Comparison of ENCODE assay signal across 3 cellular contexts in genomic region chr5:140457368-140457767, GRCh38. TPM values are rescaled to one million over a fixed set of nuclear protein-coding genes. Genes with fewer than 3 reads are reported as not detected.
DNase-seq lines count a peak whose midpoint lies in the region; ATAC-seq, FAIRE-seq and TF ChIP-seq lines count a peak whose summit lies in the region.
"Not testable (repeated sequence)": the region's sequence is repeated elsewhere in the genome, so short reads cannot be mapped to it uniquely, and the experiment has no call there.

No MANE protein-coding gene starts in this region.

- intact Hi-C loops in K562 (cut with micrococcal nuclease) = not testable (repeated sequence)

- BruUV-seq in K562 (replicated peaks; lab: Mats Ljungman, UMichigan) = not testable (repeated sequence)

- not testable (repeated sequence) for ATAC-seq in activated CD8-positive, alpha-beta T cell treated with anti-CD3 and anti-CD28 coated beads, Interleukin-2, amount 10 ng/mL, durations not matched to agents 7 days and 5 days; K562

- H3K4me3 Mint-ChIP-seq in activated CD8-positive, alpha-beta T cell treated with anti-CD3 and anti-CD28 coated beads, Interleukin-2, amount 10 ng/mL, durations not matched to agents 7 days and 5 days = not testable (repeated sequence)

- not testable (repeated sequence) for DNase-seq in activated CD8-positive, alpha-beta T cell treated with anti-CD3 and anti-CD28 coated beads, Interleukin-2, amount 10 ng/mL, durations not matched to agents 7 days and 5 days; K562 (ENCODE audit: extremely low read depth in 1 of 4, low spot score in 3 of 4)

- not testable (repeated sequence) for H3K9me1 ChIP-seq in K562 (ENCODE audit: control insufficient read depth, insufficient read depth, low read length)

- 97% methylated on average over 4 of the region's 4 CpGs for WGBS in K562 (ENCODE audit: insufficient coverage, low coverage, missing lambda C conversion rate)

- not testable (repeated sequence) for TF ChIP-seq POLR2A in K562 (conservative IDR thresholded peaks at IDR 0.05)

- in situ Hi-C loops in K562 (cut with MboI) = not testable (repeated sequence)

- not testable (repeated sequence) for H3K79me2 ChIP-seq in K562 (ENCODE audit: control insufficient read depth, insufficient read depth, low read length)

- H4K20me1 ChIP-seq in K562 (replicated peaks; ENCODE audit: control insufficient read depth, insufficient read depth, low read length) = not testable (repeated sequence)

- not testable (repeated sequence) for H3K27ac ChIP-seq in HEK293 (ENCODE audit: extremely low read depth, low read depth, low read length); K562 (ENCODE audit: extremely low read depth, low read depth, low read length)

- H3K9me3 Mint-ChIP-seq in activated CD8-positive, alpha-beta T cell treated with anti-CD3 and anti-CD28 coated beads, Interleukin-2, amount 10 ng/mL, durations not matched to agents 7 days and 5 days (ENCODE audit: insufficient read depth) = not testable (repeated sequence)

- POLR2A ChIA-PET in HEK293 (lab: Yijun Ruan, JAX); activated CD8-positive, alpha-beta T cell treated with anti-CD3 and anti-CD28 coated beads, Interleukin-2, amount 10 ng/mL, durations not matched to agents 7 days and 5 days (lab: Charles Lee); K562 (lab: Yijun Ruan, JAX): not testable (repeated sequence)

- H3K36me3 ChIP-seq in HEK293 (ENCODE audit: control insufficient read depth in 2 of 2, insufficient read depth in 1 of 2, low read length in 2 of 2) = peaks cover 15 to 32% of the 10 kb centered on the region in 2 experiments
- H3K36me3 ChIP-seq in K562 (ENCODE audit: control insufficient read depth, insufficient read depth, low read length) = peaks cover 41% of the 10 kb centered on the region

- not testable (repeated sequence) for H2AFZ ChIP-seq in K562 (ENCODE audit: low read depth, low read length)

- not testable (repeated sequence) for H3K4me1 Mint-ChIP-seq in activated CD8-positive, alpha-beta T cell treated with anti-CD3 and anti-CD28 coated beads, Interleukin-2, amount 10 ng/mL, durations not matched to agents 7 days and 5 days (ENCODE audit: low read depth)

- FAIRE-seq in K562 (lab: Jason Lieb, UNC) = not testable (repeated sequence)

- CTCF ChIA-PET in HEK293 (lab: Yijun Ruan, JAX); activated CD8-positive, alpha-beta T cell treated with anti-CD3 and anti-CD28 coated beads, Interleukin-2, amount 10 ng/mL, durations not matched to agents 7 days and 5 days (lab: Charles Lee); K562 (lab: Yijun Ruan, JAX; ENCODE audit: low intra/inter-chr PET ratio): not testable (repeated sequence)

- H3K27ac Mint-ChIP-seq in activated CD8-positive, alpha-beta T cell treated with anti-CD3 and anti-CD28 coated beads, Interleukin-2, amount 10 ng/mL, durations not matched to agents 7 days and 5 days = peak overlapping the region; percentile 52

- H3K27me3 Mint-ChIP-seq in activated CD8-positive, alpha-beta T cell treated with anti-CD3 and anti-CD28 coated beads, Interleukin-2, amount 10 ng/mL, durations not matched to agents 7 days and 5 days (ENCODE audit: low read depth) = not testable (repeated sequence)

- TF ChIP-seq RAD21 in K562 (CRISPR knock-in tag; conservative IDR thresholded peaks at IDR 0.05 in 1 of 2, IDR thresholded peaks at IDR 0.05 in 1 of 2) = not testable (repeated sequence)

- peaks cover 62% of the 10 kb centered on the region for H3K36me3 Mint-ChIP-seq in activated CD8-positive, alpha-beta T cell treated with anti-CD3 and anti-CD28 coated beads, Interleukin-2, amount 10 ng/mL, durations not matched to agents 7 days and 5 days (ENCODE audit: low read depth)

- H3K4me3 ChIP-seq in HEK293 (ENCODE audit: low read depth, low read length); K562: not testable (repeated sequence)

- not testable (repeated sequence) for TF ChIP-seq CTCF in HEK293 (tag by site-specific recombination; IDR thresholded peaks at IDR 0.05); K562 (IDR thresholded peaks at IDR 0.05 in 2 of 3, conservative IDR thresholded peaks at IDR 0.05 in 1 of 3; ENCODE audit: insufficient read depth in 2 of 3, low read depth in 1 of 3, low read length in 3 of 3)

- not testable (repeated sequence) for H3K9me3 ChIP-seq in HEK293 (ENCODE audit: control insufficient read depth, insufficient read depth, low read depth, low read length); K562 (replicated peaks; ENCODE audit: control insufficient read depth, insufficient read depth, low read depth, low read length)

- not testable (repeated sequence) for H3K27me3 ChIP-seq in K562 (ENCODE audit: control insufficient read depth in 2 of 2, insufficient read depth in 2 of 2, low read length in 2 of 2)

- H3K4me1 ChIP-seq in HEK293 (ENCODE audit: control insufficient read depth, insufficient read depth, low read length); K562 (replicated peaks in 1 of 2; ENCODE audit: control insufficient read depth in 2 of 2, insufficient read depth in 2 of 2, low read length in 2 of 2): not testable (repeated sequence)

- H3K4me2 ChIP-seq in K562 (ENCODE audit: insufficient read depth, low read length) = not testable (repeated sequence)

- not testable (repeated sequence) for H3K9ac ChIP-seq in K562 (ENCODE audit: insufficient read depth in 1 of 2, low read depth in 2 of 2, low read length in 2 of 2)

- TF ChIP-seq EP300 in K562 (IDR thresholded peaks at IDR 0.05; ENCODE audit: low read length) = not testable (repeated sequence)

TF ChIP-seq in K562, 482 proteins besides CTCF, POLR2A, EP300 and RAD21:
- peak; percentile 74 for TF ChIP-seq NFIC (IDR thresholded peaks at IDR 0.05)
- TF ChIP-seq BCOR (IDR thresholded peaks at IDR 0.05) = 0 out of 2 replicates have a peak, but pooled peaks have one; percentile 46

RNA-seq across cellular contexts. Expression of gene ANKHD1, which starts 55.7 kb away (rescaled TPM):
- total RNA-seq in activated CD8-positive, alpha-beta T cell treated with anti-CD3 and anti-CD28 coated beads, Interleukin-2, amount 10 ng/mL, durations not matched to agents 7 days and 5 days = 100 to 1,000 TPM; 108 to 112 TPM
- total RNA-seq in K562 (2011; cell fraction: chromatin; rRNA removed; ENCODE audit: low replicate concordance) = 294 and 721 TPM in 2 replicates
- 87.1 and 125 TPM in 2 replicates for total RNA-seq in K562 (2011; cell fraction: nucleolus; rRNA removed)
- 258 and 400 TPM in 2 replicates for total RNA-seq in K562 (2011; cell fraction: nucleoplasm; rRNA removed)
- total RNA-seq in K562 (2014; rRNA removed) (68.1 and 75.8 TPM in 2 replicates), K562 (2014; rRNA removed; fragmentation: Illumina TruSeq; extraction: Trizol) (63.0 and 72.8 TPM in 2 replicates), K562 (2015; rRNA removed; fragmentation: Illumina TruSeq; extraction: Trizol) (73.7 and 78.7 TPM in 2 replicates), K562 (2021) (98.7 and 110 TPM in 2 replicates)
- polyA plus RNA-seq in K562 (2011; rRNA removed) (138 and 144 TPM in 2 replicates), K562 (2014; fragmentation: Illumina TruSeq; extraction: Trizol) (93.0 and 101 TPM in 2 replicates), K562 (2014; fragmentation: Nextera tagmentation; extraction: Ambion mirVana) (10 to 100 TPM; 38.9 to 39.0 TPM), K562 (2014; rRNA removed) (93.6 and 96.7 TPM in 2 replicates)
- 62.7 and 95.2 TPM in 2 replicates for polyA plus RNA-seq in K562 (2011; cell fraction: cytosol; rRNA removed)
- polyA plus RNA-seq in K562 (2011; cell fraction: nucleus; rRNA removed) = 202 and 212 TPM in 2 replicates
- polyA plus RNA-seq in K562 (2012) = 68.5 and 82.4 TPM in 2 replicates
- 219 and 272 TPM in 2 replicates for polyA minus RNA-seq in K562 (2011; rRNA and poly(A)+ RNA removed)
- 70.9 and 81.8 TPM in 2 replicates for polyA minus RNA-seq in K562 (2011; cell fraction: cytosol; rRNA and poly(A)+ RNA removed)
- polyA minus RNA-seq in K562 (2011; cell fraction: nucleus; rRNA and poly(A)+ RNA removed) = 78.9 and 124 TPM in 2 replicates
